Comparison of ENCODE assay signal across 11 cellular contexts in genomic region chr3:29171583-29171990, GRCh38.
DNase-seq lines count a peak whose midpoint lies in the region; ATAC-seq lines count a peak whose summit lies in the region.
"Had no signal": no experiment of that assay in that cellular context is flagged by ENCODE, and none has a peak within 500 bp of the region (broad histone marks: within the 10 kb centered on the region; RNA-seq: fewer than 3 reads in every experiment).

No MANE protein-coding gene starts in this region.

- peak overlapping the region in 1 of 2 experiments; percentile 89 for H3K18ac ChIP-seq in mesenchymal stem cell (ENCODE audit: low read depth in 1 of 2, low read length in 2 of 2)

- no peak overlapping the region for H3K14ac ChIP-seq in mesenchymal stem cell (ENCODE audit: low read length in 2 of 2)

- no peaks in the 10 kb centered on the region for H3K79me2 ChIP-seq in Karpas-422 (ENCODE audit: low read length)

- peak; percentile 59 for ATAC-seq in HG02885 (IDR thresholded peaks at IDR 0.05; ENCODE audit: poor library complexity, unreplicated experiment)
- ATAC-seq: HCT116 had no signal

- POLR2A ChIA-PET in CD8-positive, alpha-beta memory T cell (lab: Charles Lee), result no interaction called here

- CTCF ChIA-PET in CD8-positive, alpha-beta memory T cell (lab: Charles Lee), result no interaction called here

- H3K4me1 Mint-ChIP-seq in CD8-positive, alpha-beta memory T cell, result peaks cover 5 to 18% (median 16%) of the 10 kb centered on the region in 3 donors
- peaks cover 25% of the 10 kb centered on the region for H3K4me1 Mint-ChIP-seq in activated naive CD8-positive, alpha-beta T cell (ENCODE audit: low read depth)

- H4K20me1 ChIP-seq in Karpas-422 (ENCODE audit: insufficient read depth, low read depth, low read length), result no peaks in the 10 kb centered on the region

- peaks cover 0 to 6% (median 0%) of the 10 kb centered on the region in 5 donors for H3K9me3 Mint-ChIP-seq in CD8-positive, alpha-beta memory T cell
- H3K9me3 Mint-ChIP-seq in activated naive CD8-positive, alpha-beta T cell (ENCODE audit: low read depth), result peaks cover 4% of the 10 kb centered on the region

- H3K27ac ChIP-seq in CD8-positive, alpha-beta memory T cell (ENCODE audit: low read depth, low read length), result no peak overlapping the region
- H3K27ac ChIP-seq in mesenchymal stem cell (ENCODE audit: low read length, poor library complexity, severe bottlenecking) (peak overlapping the region; percentile 66), Karpas-422 (ENCODE audit: low read length) (no peak overlapping the region)

- H3K23ac ChIP-seq in mesenchymal stem cell (ENCODE audit: low read length in 2 of 2), result no peak overlapping the region

- no peak overlapping the region for H2BK120ac ChIP-seq in mesenchymal stem cell (ENCODE audit: low read depth, low read length)

- H3K4me3 ChIP-seq in CD8-positive, alpha-beta memory T cell (ENCODE audit: low read length), result no peak overlapping the region
- H3K4me3 ChIP-seq in mesenchymal stem cell (ENCODE audit: insufficient read depth in 1 of 2, low read depth in 1 of 2, low read length in 2 of 2) (no peak overlapping the region), Karpas-422 (ENCODE audit: low read length) (no peak overlapping the region)

- H3K9me2 ChIP-seq in Karpas-422 (replicated peaks; ENCODE audit: insufficient read depth, low read length), result no peaks in the 10 kb centered on the region

- H2AK5ac ChIP-seq in mesenchymal stem cell (ENCODE audit: low read length, severe bottlenecking), result no peak overlapping the region

- H3K27me3 ChIP-seq in CD8-positive, alpha-beta memory T cell (ENCODE audit: insufficient read depth, low read length, poor library complexity, severe bottlenecking), result no peaks in the 10 kb centered on the region
- H3K27me3 ChIP-seq in mesenchymal stem cell (ENCODE audit: control insufficient read depth in 1 of 2, insufficient read depth in 1 of 2, low read length in 2 of 2), result no peaks in the 10 kb centered on the region
- H3K27me3 ChIP-seq in Karpas-422 (ENCODE audit: low read length), result no peaks in the 10 kb centered on the region

- H3K36me3 ChIP-seq in CD8-positive, alpha-beta memory T cell (ENCODE audit: insufficient read depth, low read length), result no peaks in the 10 kb centered on the region
- H3K36me3 ChIP-seq in mesenchymal stem cell (ENCODE audit: control insufficient read depth in 1 of 2, insufficient read depth in 2 of 2, low read depth in 1 of 2, low read length in 2 of 2) (no peaks in the 10 kb centered on the region), Karpas-422 (ENCODE audit: insufficient read depth, low read length) (no peaks in the 10 kb centered on the region)

- H3K4me3 Mint-ChIP-seq in CD8-positive, alpha-beta memory T cell, result peak overlapping the region in 3 of 7 donors; percentile 3 to 69 (median 32)
- H3K4me3 Mint-ChIP-seq in activated naive CD8-positive, alpha-beta T cell, result peak overlapping the region; percentile 46
- H3K4me3 Mint-ChIP-seq: stimulated activated naive B cell treated with anti-CD40 and anti-IgM and Interleukin-4, amounts not matched to agents 10 μg/mL and 1 μg/mL and 100 μg/mL, for 72 hours had no signal

- no peak overlapping the region for H4K91ac ChIP-seq in mesenchymal stem cell (ENCODE audit: low read length)

- H2AFZ ChIP-seq in mesenchymal stem cell (ENCODE audit: low read depth, low read length) (no peak overlapping the region), Karpas-422 (ENCODE audit: low read length) (no peak overlapping the region)

- no peak overlapping the region for H3K4ac ChIP-seq in mesenchymal stem cell (ENCODE audit: low read depth in 1 of 2, low read length in 2 of 2)

- no peaks in the 10 kb centered on the region for H3K9me3 ChIP-seq in CD8-positive, alpha-beta memory T cell (ENCODE audit: low read length)
- H3K9me3 ChIP-seq in mesenchymal stem cell (ENCODE audit: control insufficient read depth, low read length), result no peaks in the 10 kb centered on the region
- H3K9me3 ChIP-seq in Karpas-422 (ENCODE audit: low read length), result no peaks in the 10 kb centered on the region; the same call in 1 of the 2 replicates

- no peak overlapping the region for H2BK12ac ChIP-seq in mesenchymal stem cell (ENCODE audit: low read length in 2 of 2)

- no peak for DNase-seq in CD8-positive, alpha-beta memory T cell
- DNase-seq in mesenchymal stem cell (peak; percentile 67), AG08396 (ENCODE audit: low spot score) (no peak), Karpas-422 (no peak), NCI-H1436 treated with DMSO at 0.1 percent for 48 hours (lab: John Stamatoyannopoulos, UW) (no peak)
- DNase-seq in activated effector memory CD4-positive, alpha-beta T cell treated with anti-CD3 and anti-CD28 coated beads, Interleukin-2, amount 50 U/mL, for 16 hours, result no peak
- DNase-seq: DMS79; stimulated activated naive B cell treated with anti-CD40 and anti-IgM and Interleukin-4, amounts not matched to agents 10 μg/mL and 1 μg/mL and 100 μg/mL, for 72 hours had no signal

- H2BK15ac ChIP-seq in mesenchymal stem cell (ENCODE audit: low read depth, poor library complexity, severe bottlenecking), result no peak overlapping the region

- 0% methylated on average over 2 of the region's 4 CpGs for WGBS in mesenchymal stem cell

- H2BK5ac ChIP-seq in mesenchymal stem cell (ENCODE audit: low read depth, low read length, poor library complexity, severe bottlenecking), result no peak overlapping the region

- H3K4me2 ChIP-seq in mesenchymal stem cell (ENCODE audit: low read length, poor library complexity, severe bottlenecking) (no peak overlapping the region), Karpas-422 (ENCODE audit: low read depth, low read length, poor library complexity, severe bottlenecking) (no peak overlapping the region)

- H3K27me3 Mint-ChIP-seq in CD8-positive, alpha-beta memory T cell, result no peaks in the 10 kb centered on the region
- H3K27me3 Mint-ChIP-seq in activated naive CD8-positive, alpha-beta T cell, result no peaks in the 10 kb centered on the region
- H3K27me3 Mint-ChIP-seq: stimulated activated naive B cell treated with anti-CD40 and anti-IgM and Interleukin-4, amounts not matched to agents 10 μg/mL and 1 μg/mL and 100 μg/mL, for 72 hours had no signal

- H4K8ac ChIP-seq in mesenchymal stem cell (ENCODE audit: low read length), result no peak overlapping the region

- H3K36me3 Mint-ChIP-seq in CD8-positive, alpha-beta memory T cell, result no peaks in the 10 kb centered on the region
- no peaks in the 10 kb centered on the region for H3K36me3 Mint-ChIP-seq in activated naive CD8-positive, alpha-beta T cell
- H3K36me3 Mint-ChIP-seq: stimulated activated naive B cell treated with anti-CD40 and anti-IgM and Interleukin-4, amounts not matched to agents 10 μg/mL and 1 μg/mL and 100 μg/mL, for 72 hours had no signal

- H3K9ac ChIP-seq in mesenchymal stem cell (ENCODE audit: low read length) (no peak overlapping the region), Karpas-422 (ENCODE audit: low read length) (no peak overlapping the region)

- H3K27ac Mint-ChIP-seq in CD8-positive, alpha-beta memory T cell, result peak overlapping the region in 6 of 8 donors; percentile 6 to 89 (median 30)
- H3K27ac Mint-ChIP-seq in activated naive CD8-positive, alpha-beta T cell, result peak overlapping the region; percentile 47
- H3K27ac Mint-ChIP-seq: stimulated activated naive B cell treated with anti-CD40 and anti-IgM and Interleukin-4, amounts not matched to agents 10 μg/mL and 1 μg/mL and 100 μg/mL, for 72 hours had no signal

- no peaks in the 10 kb centered on the region for H3K79me1 ChIP-seq in mesenchymal stem cell (replicated peaks; ENCODE audit: low read length, poor library complexity, severe bottlenecking)

- peaks cover 9% of the 10 kb centered on the region for H3K4me1 ChIP-seq in CD8-positive, alpha-beta memory T cell (ENCODE audit: insufficient read depth, low read length)
- H3K4me1 ChIP-seq in mesenchymal stem cell (ENCODE audit: control insufficient read depth, insufficient read depth, low read depth, low read length) (no peaks in the 10 kb centered on the region), Karpas-422 (ENCODE audit: low read length) (no peaks in the 10 kb centered on the region)
